Comparison of ENCODE assay signal across 37 cellular contexts in the genomic region with DNA sequence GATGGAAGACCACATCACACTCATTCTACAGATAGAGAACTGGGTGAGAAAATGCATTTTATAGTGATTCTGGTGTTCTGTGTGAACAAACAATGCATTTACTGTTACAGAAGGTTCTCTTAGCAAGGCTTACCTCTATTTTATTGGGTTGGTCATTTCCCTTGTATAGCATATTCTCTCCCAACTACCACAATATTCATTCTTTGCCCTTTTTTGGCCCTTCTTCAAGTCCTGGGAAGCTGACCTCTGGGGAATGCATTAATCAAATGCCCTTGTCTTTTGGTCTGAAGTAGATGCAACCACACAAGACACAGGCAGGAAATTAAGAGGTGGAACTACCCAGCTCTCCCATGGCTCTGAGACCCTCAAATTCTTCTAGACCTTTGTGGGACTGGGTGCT. TPM values are rescaled to one million over a fixed set of nuclear protein-coding genes. Genes with fewer than 3 reads are reported as not detected.
"Had no signal": no experiment of that assay in that cellular context is flagged by ENCODE, and none has a peak within 500 bp of the region (broad histone marks: within the 10 kb centered on the region; RNA-seq: fewer than 3 reads in every experiment).

No MANE protein-coding gene starts in this region.

- H3K4me1 Mint-ChIP-seq: activated B cell treated with CpG ODN at 0.5 μM for 24 hours; activated naive CD4-positive, alpha-beta T cell treated with anti-CD3 and anti-CD28 coated beads, Interleukin-2, amount 10 ng/mL, durations not matched to agents 7 days and 5 days; activated naive CD8-positive, alpha-beta T cell treated with anti-CD3 and anti-CD28 coated beads, Interleukin-2, amount 50 U/mL, for 24 hours; central memory CD8-positive, alpha-beta T cell had no signal

- H3K9me3 ChIP-seq: Peyer's patch had no signal

- H3K27me3 Mint-ChIP-seq: activated naive CD4-positive, alpha-beta T cell treated with anti-CD3 and anti-CD28 coated beads, Interleukin-2, amount 10 ng/mL, durations not matched to agents 7 days and 5 days; activated naive CD8-positive, alpha-beta T cell treated with anti-CD3 and anti-CD28 coated beads, Interleukin-2, amount 50 U/mL, for 24 hours; central memory CD8-positive, alpha-beta T cell had no signal

- H3K27ac ChIP-seq: cardiac muscle cell, Peyer's patch, VCaP had no signal

- H3K27ac Mint-ChIP-seq: activated B cell treated with CpG ODN at 0.5 μM for 24 hours; activated CD4-positive, alpha-beta memory T cell treated with anti-CD3 and anti-CD28 coated beads for 36 hours; activated naive CD4-positive, alpha-beta T cell treated with anti-CD3 and anti-CD28 coated beads, Interleukin-2, amount 10 ng/mL, durations not matched to agents 7 days and 5 days; activated naive CD8-positive, alpha-beta T cell; activated naive CD8-positive, alpha-beta T cell treated with anti-CD3 and anti-CD28 coated beads, Interleukin-2, amount 50 U/mL, for 24 hours; activated T-helper 1 cell treated with anti-CD3 and anti-CD28 coated beads, Interleukin-12 subunit alpha, Interleukin-12 subunit beta, Interleukin-2, Interleukin-4 antibody, amounts not matched to agents 30 ng/mL and 10 ng/mL and 1 ng/mL, durations not matched to agents 14 hours and 24 hours and 36 hours had no signal

- H3K4me3 ChIP-seq: cardiac muscle cell, Peyer's patch had no signal

- ATAC-seq: activated naive CD8-positive, alpha-beta T cell treated with anti-CD3 and anti-CD28 coated beads, Interleukin-2, amount 50 U/mL, for 24 hours; activated T-cell treated with anti-CD3 and anti-CD28 coated beads, Interleukin-2, amount 50 U/mL, for 4 hours; PC-3 had no signal

- H3K36me3 Mint-ChIP-seq: activated CD4-positive, alpha-beta memory T cell treated with anti-CD3 and anti-CD28 coated beads for 36 hours; activated naive CD4-positive, alpha-beta T cell treated with anti-CD3 and anti-CD28 coated beads, Interleukin-2, amount 10 ng/mL, durations not matched to agents 7 days and 5 days; activated naive CD8-positive, alpha-beta T cell had no signal

- H3K27me3 ChIP-seq: cardiac muscle cell, Peyer's patch had no signal

- H3K4me3 Mint-ChIP-seq: activated B cell treated with CpG ODN at 0.5 μM for 24 hours; activated CD4-positive, alpha-beta memory T cell treated with anti-CD3 and anti-CD28 coated beads for 36 hours; activated naive CD4-positive, alpha-beta T cell treated with anti-CD3 and anti-CD28 coated beads, Interleukin-2, amount 10 ng/mL, durations not matched to agents 7 days and 5 days; activated naive CD8-positive, alpha-beta T cell; activated naive CD8-positive, alpha-beta T cell treated with anti-CD3 and anti-CD28 coated beads, Interleukin-2, amount 50 U/mL, for 24 hours; activated T-cell treated with anti-CD3 and anti-CD28 coated beads, Interleukin-2, amount 50 U/mL, for 4 hours; activated T-helper 1 cell treated with anti-CD3 and anti-CD28 coated beads, Interleukin-12 subunit alpha, Interleukin-12 subunit beta, Interleukin-2, Interleukin-4 antibody, amounts not matched to agents 30 ng/mL and 10 ng/mL and 1 ng/mL, durations not matched to agents 14 hours and 24 hours and 36 hours; central memory CD8-positive, alpha-beta T cell had no signal

- H3K4me1 ChIP-seq: Peyer's patch had no signal

- H3K36me3 ChIP-seq: cardiac muscle cell, Peyer's patch had no signal

- DNase-seq: activated B cell treated with CpG ODN at 0.5 μM for 24 hours; activated CD4-positive, alpha-beta memory T cell treated with anti-CD3 and anti-CD28 coated beads for 36 hours; activated CD4-positive, alpha-beta T cell treated with anti-CD3 and anti-CD28 coated beads for 4 hours; activated CD4-positive, alpha-beta T cell treated with anti-CD3 and anti-CD28 coated beads, Interleukin-2, amount 50 U/mL, for 1 hour; activated CD4-positive, CD25-positive, alpha-beta regulatory T cell treated with anti-CD3 and anti-CD28 coated beads, Interleukin-2, amount 50 U/mL, for 72 hours; activated CD8-positive, alpha-beta memory T cell treated with anti-CD3 and anti-CD28 coated beads, Interleukin-2, amount 50 U/mL, for 4 hours; activated effector memory CD4-positive, alpha-beta T cell treated with Interleukin-2 at 50 U/mL for 16 hours; activated naive CD4-positive, alpha-beta T cell treated with anti-CD3 and anti-CD28 coated beads, Interleukin-2, amount 10 ng/mL, durations not matched to agents 7 days and 5 days; activated naive CD8-positive, alpha-beta T cell treated with anti-CD3 and anti-CD28 coated beads, Interleukin-2, amount 50 U/mL, for 24 hours; activated T-cell treated with anti-CD3 and anti-CD28 coated beads for 4 hours; activated T-cell treated with anti-CD3 and anti-CD28 coated beads, Interleukin-2, amount 50 U/mL, for 4 hours; anterior cingulate cortex; Kasumi-1; KG1; MM.1S; MV-4-11; NCI-H1092; NCI-H1436 treated with DMSO at 0.1 percent for 48 hours; NCI-H1694 treated with DMSO at 0.1 percent for 48 hours; NCI-H2029; NCI-H510A; NCI-H526; NCI-H748 treated with DMSO at 0.1 percent for 48 hours; NK-92 treated with Interleukin-12 subunit alpha and Interleukin-12 subunit beta, amount 100 ng/mL, for 24 hours; PC-3; Peyer's patch; RPMI8226; SIG-M5; SW 1271; T-helper 1 cell; T-helper 2 cell; T-helper 9 cell had no signal

- H3K9me3 Mint-ChIP-seq: activated B cell treated with CpG ODN at 0.5 μM for 24 hours; activated CD4-positive, alpha-beta memory T cell treated with anti-CD3 and anti-CD28 coated beads for 36 hours; activated naive CD4-positive, alpha-beta T cell treated with anti-CD3 and anti-CD28 coated beads, Interleukin-2, amount 10 ng/mL, durations not matched to agents 7 days and 5 days; activated naive CD8-positive, alpha-beta T cell treated with anti-CD3 and anti-CD28 coated beads, Interleukin-2, amount 50 U/mL, for 24 hours; activated T-cell treated with anti-CD3 and anti-CD28 coated beads, Interleukin-2, amount 50 U/mL, for 4 hours; activated T-helper 1 cell treated with anti-CD3 and anti-CD28 coated beads, Interleukin-12 subunit alpha, Interleukin-12 subunit beta, Interleukin-2, Interleukin-4 antibody, amounts not matched to agents 30 ng/mL and 10 ng/mL and 1 ng/mL, durations not matched to agents 14 hours and 24 hours and 36 hours; central memory CD8-positive, alpha-beta T cell had no signal

RNA-seq across cellular contexts. Expression of a gene that starts 19.5 kb away (rescaled TPM):
- total RNA-seq: activated B cell treated with CpG ODN at 0.5 μM for 24 hours; activated CD4-positive, alpha-beta memory T cell treated with anti-CD3 and anti-CD28 coated beads for 36 hours; activated T-helper 1 cell treated with anti-CD3 and anti-CD28 coated beads, Interleukin-12 subunit alpha, Interleukin-12 subunit beta, Interleukin-2, Interleukin-4 antibody, amounts not matched to agents 30 ng/mL and 10 ng/mL and 1 ng/mL, durations not matched to agents 14 hours and 24 hours and 36 hours; PC-3 had no signal

RNA-seq across cellular contexts. Expression of a gene that starts 51.8 kb away (rescaled TPM):
- total RNA-seq: activated B cell treated with CpG ODN at 0.5 μM for 24 hours; activated CD4-positive, alpha-beta memory T cell treated with anti-CD3 and anti-CD28 coated beads for 36 hours; activated T-helper 1 cell treated with anti-CD3 and anti-CD28 coated beads, Interleukin-12 subunit alpha, Interleukin-12 subunit beta, Interleukin-2, Interleukin-4 antibody, amounts not matched to agents 30 ng/mL and 10 ng/mL and 1 ng/mL, durations not matched to agents 14 hours and 24 hours and 36 hours had no signal
